ENCODE assay signal across 1 cellular context in genomic region chr6:150179907-150180412, GRCh38.
TF ChIP-seq lines count a peak whose summit lies in the region.

No MANE protein-coding gene starts in this region.

TF ChIP-seq in HEK293, 187 proteins besides CTCF, POLR2A, EP300 and RAD21 (continued from another document):
- TF ChIP-seq ZNF664 (tag by site-specific recombination; IDR thresholded peaks at IDR 0.05) (peak; percentile 48; the same call in 1 of the 2 replicates), ZNF341 (tag by site-specific recombination; IDR thresholded peaks at IDR 0.05; ENCODE audit: low read depth) (peak; percentile 27; the same call in 1 of the 2 replicates), ZNF629 (tag by site-specific recombination; IDR thresholded peaks at IDR 0.05) (peak; percentile 43; the same call in 1 of the 2 replicates), ZNF24 (tag by site-specific recombination; IDR thresholded peaks at IDR 0.05) (peak; percentile 29; the same call in 1 of the 2 replicates), SP7 (tag by site-specific recombination; IDR thresholded peaks at IDR 0.05) (peak; percentile 41; the same call in 1 of the 2 replicates), PATZ1 (tag by site-specific recombination; IDR thresholded peaks at IDR 0.05) (0 out of 2 replicates have a peak, but pooled peaks have one; percentile 20)
